2 cellular contexts compared by ENCODE assay signal in the genomic region with DNA sequence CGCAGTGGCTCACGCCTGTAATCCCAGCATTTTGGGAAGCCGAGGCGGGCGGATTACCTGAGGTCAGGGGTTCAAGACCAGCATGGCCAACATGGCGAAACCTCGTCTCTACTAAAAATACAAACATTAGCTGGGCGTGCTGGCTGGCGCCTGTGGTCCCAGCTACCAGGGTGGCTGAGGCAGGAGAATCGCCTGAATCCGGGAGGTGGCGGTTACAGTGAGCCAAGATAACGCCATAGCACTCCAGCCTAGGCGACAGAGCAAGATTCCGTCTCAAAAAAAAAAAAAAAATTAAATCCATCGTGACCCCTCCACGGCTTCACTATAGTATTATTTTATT.
TF ChIP-seq lines count a peak whose summit lies in the region.

No MANE protein-coding gene starts in this region.

TF ChIP-seq in GM23338, 12 proteins besides CTCF, POLR2A, EP300 and RAD21 (continues in another document):
- TF ChIP-seq NANOG (IDR thresholded peaks at IDR 0.05; ENCODE audit: borderline replicate concordance) (no peak), CREB1 (CRISPR knock-in tag; IDR thresholded peaks at IDR 0.05; ENCODE audit: low read depth) (no peak), ZNF114 (CRISPR knock-in tag; IDR thresholded peaks at IDR 0.05) (no peak), POLR2AphosphoS5 (IDR thresholded peaks at IDR 0.05; ENCODE audit: low read depth) (no peak), ZNF331 (CRISPR knock-in tag; IDR thresholded peaks at IDR 0.05; ENCODE audit: low read depth) (no peak), STAT1 (IDR thresholded peaks at IDR 0.05; ENCODE audit: unreplicated experiment) (no peak), EZH2phosphoT487 (IDR thresholded peaks at IDR 0.05; ENCODE audit: unreplicated experiment) (no peak), JUNB (IDR thresholded peaks at IDR 0.05; ENCODE audit: unreplicated experiment) (no peak)
- TF ChIP-seq, protein P1, sequence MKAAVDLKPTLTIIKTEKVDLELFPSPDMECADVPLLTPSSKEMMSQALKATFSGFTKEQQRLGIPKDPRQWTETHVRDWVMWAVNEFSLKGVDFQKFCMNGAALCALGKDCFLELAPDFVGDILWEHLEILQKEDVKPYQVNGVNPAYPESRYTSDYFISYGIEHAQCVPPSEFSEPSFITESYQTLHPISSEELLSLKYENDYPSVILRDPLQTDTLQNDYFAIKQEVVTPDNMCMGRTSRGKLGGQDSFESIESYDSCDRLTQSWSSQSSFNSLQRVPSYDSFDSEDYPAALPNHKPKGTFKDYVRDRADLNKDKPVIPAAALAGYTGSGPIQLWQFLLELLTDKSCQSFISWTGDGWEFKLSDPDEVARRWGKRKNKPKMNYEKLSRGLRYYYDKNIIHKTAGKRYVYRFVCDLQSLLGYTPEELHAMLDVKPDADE (IDR thresholded peaks at IDR 0.05) = no peak
- TF ChIP-seq, protein P2, sequence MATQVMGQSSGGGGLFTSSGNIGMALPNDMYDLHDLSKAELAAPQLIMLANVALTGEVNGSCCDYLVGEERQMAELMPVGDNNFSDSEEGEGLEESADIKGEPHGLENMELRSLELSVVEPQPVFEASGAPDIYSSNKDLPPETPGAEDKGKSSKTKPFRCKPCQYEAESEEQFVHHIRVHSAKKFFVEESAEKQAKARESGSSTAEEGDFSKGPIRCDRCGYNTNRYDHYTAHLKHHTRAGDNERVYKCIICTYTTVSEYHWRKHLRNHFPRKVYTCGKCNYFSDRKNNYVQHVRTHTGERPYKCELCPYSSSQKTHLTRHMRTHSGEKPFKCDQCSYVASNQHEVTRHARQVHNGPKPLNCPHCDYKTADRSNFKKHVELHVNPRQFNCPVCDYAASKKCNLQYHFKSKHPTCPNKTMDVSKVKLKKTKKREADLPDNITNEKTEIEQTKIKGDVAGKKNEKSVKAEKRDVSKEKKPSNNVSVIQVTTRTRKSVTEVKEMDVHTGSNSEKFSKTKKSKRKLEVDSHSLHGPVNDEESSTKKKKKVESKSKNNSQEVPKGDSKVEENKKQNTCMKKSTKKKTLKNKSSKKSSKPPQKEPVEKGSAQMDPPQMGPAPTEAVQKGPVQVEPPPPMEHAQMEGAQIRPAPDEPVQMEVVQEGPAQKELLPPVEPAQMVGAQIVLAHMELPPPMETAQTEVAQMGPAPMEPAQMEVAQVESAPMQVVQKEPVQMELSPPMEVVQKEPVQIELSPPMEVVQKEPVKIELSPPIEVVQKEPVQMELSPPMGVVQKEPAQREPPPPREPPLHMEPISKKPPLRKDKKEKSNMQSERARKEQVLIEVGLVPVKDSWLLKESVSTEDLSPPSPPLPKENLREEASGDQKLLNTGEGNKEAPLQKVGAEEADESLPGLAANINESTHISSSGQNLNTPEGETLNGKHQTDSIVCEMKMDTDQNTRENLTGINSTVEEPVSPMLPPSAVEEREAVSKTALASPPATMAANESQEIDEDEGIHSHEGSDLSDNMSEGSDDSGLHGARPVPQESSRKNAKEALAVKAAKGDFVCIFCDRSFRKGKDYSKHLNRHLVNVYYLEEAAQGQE (IDR thresholded peaks at IDR 0.05; ENCODE audit: unreplicated experiment) = no peak
- TF ChIP-seq, protein P3, sequence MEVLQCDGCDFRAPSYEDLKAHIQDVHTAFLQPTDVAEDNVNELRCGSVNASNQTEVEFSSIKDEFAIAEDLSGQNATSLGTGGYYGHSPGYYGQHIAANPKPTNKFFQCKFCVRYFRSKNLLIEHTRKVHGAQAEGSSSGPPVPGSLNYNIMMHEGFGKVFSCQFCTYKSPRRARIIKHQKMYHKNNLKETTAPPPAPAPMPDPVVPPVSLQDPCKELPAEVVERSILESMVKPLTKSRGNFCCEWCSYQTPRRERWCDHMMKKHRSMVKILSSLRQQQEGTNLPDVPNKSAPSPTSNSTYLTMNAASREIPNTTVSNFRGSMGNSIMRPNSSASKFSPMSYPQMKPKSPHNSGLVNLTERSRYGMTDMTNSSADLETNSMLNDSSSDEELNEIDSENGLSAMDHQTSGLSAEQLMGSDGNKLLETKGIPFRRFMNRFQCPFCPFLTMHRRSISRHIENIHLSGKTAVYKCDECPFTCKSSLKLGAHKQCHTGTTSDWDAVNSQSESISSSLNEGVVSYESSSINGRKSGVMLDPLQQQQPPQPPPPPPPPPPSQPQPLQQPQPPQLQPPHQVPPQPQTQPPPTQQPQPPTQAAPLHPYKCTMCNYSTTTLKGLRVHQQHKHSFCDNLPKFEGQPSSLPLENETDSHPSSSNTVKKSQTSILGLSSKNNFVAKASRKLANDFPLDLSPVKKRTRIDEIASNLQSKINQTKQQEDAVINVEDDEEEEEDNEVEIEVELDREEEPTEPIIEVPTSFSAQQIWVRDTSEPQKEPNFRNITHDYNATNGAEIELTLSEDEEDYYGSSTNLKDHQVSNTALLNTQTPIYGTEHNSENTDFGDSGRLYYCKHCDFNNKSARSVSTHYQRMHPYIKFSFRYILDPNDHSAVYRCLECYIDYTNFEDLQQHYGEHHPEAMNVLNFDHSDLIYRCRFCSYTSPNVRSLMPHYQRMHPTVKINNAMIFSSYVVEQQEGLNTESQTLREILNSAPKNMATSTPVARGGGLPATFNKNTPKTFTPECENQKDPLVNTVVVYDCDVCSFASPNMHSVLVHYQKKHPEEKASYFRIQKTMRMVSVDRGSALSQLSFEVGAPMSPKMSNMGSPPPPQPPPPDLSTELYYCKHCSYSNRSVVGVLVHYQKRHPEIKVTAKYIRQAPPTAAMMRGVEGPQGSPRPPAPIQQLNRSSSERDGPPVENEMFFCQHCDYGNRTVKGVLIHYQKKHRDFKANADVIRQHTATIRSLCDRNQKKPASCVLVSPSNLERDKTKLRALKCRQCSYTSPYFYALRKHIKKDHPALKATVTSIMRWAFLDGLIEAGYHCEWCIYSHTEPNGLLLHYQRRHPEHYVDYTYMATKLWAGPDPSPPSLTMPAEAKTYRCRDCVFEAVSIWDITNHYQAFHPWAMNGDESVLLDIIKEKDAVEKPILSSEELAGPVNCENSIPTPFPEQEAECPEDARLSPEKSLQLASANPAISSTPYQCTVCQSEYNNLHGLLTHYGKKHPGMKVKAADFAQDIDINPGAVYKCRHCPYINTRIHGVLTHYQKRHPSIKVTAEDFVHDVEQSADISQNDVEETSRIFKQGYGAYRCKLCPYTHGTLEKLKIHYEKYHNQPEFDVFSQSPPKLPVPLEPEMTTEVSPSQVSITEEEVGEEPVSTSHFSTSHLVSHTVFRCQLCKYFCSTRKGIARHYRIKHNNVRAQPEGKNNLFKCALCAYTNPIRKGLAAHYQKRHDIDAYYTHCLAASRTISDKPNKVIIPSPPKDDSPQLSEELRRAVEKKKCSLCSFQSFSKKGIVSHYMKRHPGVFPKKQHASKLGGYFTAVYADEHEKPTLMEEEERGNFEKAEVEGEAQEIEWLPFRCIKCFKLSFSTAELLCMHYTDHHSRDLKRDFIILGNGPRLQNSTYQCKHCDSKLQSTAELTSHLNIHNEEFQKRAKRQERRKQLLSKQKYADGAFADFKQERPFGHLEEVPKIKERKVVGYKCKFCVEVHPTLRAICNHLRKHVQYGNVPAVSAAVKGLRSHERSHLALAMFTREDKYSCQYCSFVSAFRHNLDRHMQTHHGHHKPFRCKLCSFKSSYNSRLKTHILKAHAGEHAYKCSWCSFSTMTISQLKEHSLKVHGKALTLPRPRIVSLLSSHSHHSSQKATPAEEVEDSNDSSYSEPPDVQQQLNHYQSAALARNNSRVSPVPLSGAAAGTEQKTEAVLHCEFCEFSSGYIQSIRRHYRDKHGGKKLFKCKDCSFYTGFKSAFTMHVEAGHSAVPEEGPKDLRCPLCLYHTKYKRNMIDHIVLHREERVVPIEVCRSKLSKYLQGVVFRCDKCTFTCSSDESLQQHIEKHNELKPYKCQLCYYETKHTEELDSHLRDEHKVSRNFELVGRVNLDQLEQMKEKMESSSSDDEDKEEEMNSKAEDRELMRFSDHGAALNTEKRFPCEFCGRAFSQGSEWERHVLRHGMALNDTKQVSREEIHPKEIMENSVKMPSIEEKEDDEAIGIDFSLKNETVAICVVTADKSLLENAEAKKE (CRISPR knock-in tag; IDR thresholded peaks at IDR 0.05) = no peak

TF ChIP-seq in K562, 482 proteins besides CTCF, POLR2A, EP300 and RAD21:
- TF ChIP-seq, protein P4, sequence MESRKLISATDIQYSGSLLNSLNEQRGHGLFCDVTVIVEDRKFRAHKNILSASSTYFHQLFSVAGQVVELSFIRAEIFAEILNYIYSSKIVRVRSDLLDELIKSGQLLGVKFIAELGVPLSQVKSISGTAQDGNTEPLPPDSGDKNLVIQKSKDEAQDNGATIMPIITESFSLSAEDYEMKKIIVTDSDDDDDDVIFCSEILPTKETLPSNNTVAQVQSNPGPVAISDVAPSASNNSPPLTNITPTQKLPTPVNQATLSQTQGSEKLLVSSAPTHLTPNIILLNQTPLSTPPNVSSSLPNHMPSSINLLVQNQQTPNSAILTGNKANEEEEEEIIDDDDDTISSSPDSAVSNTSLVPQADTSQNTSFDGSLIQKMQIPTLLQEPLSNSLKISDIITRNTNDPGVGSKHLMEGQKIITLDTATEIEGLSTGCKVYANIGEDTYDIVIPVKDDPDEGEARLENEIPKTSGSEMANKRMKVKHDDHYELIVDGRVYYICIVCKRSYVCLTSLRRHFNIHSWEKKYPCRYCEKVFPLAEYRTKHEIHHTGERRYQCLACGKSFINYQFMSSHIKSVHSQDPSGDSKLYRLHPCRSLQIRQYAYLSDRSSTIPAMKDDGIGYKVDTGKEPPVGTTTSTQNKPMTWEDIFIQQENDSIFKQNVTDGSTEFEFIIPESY (CRISPR knock-in tag; IDR thresholded peaks at IDR 0.05) = peak; percentile 21; the same call in 1 of the 2 replicates
- no peak for TF ChIP-seq RBM14 (IDR thresholded peaks at IDR 0.05; ENCODE audit: borderline replicate concordance, insufficient read depth, low read depth, low read length)
- no peak for TF ChIP-seq RFX5 (IDR thresholded peaks at IDR 0.05; ENCODE audit: low read depth, low read length)
- no peak for TF ChIP-seq TEAD2 (tag; IDR thresholded peaks at IDR 0.05)
